1 cellular context compared by ENCODE assay signal in the genomic region with DNA sequence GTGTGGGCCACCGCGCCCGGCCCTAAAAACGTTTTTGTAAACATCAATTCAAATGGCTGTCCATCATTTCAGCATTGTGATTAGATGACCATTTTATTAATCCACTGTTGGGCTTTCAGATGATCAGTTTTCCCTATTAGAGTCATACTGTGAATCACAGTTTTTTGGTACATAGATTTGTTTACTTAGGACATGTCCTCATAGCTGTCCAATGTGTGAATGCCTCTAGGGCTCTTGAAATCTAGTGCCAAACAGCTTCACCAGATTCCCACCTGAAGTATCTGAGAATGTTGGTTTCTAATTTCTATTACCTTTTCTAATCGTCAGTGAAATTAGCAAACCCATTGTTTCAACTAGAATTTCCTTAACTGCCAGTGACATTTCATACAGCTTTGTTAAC.
TF ChIP-seq lines count a peak whose summit lies in the region.

No MANE protein-coding gene starts in this region.

TF ChIP-seq in HepG2, 621 proteins besides CTCF, POLR2A, EP300 and RAD21 (continued from another document):
- TF ChIP-seq TFAP4 (IDR thresholded peaks at IDR 0.05; ENCODE audit: borderline replicate concordance, low read depth) (no peak), ZNF136 (CRISPR knock-in tag; IDR thresholded peaks at IDR 0.05; ENCODE audit: low read depth) (no peak), CENPBD1 (CRISPR knock-in tag; IDR thresholded peaks at IDR 0.05; ENCODE audit: borderline replicate concordance, low read depth) (no peak), ZNF207 (IDR thresholded peaks at IDR 0.05; ENCODE audit: borderline replicate concordance) (no peak), SP2 (CRISPR knock-in tag; IDR thresholded peaks at IDR 0.05) (no peak), ZBTB34 (CRISPR knock-in tag; IDR thresholded peaks at IDR 0.05) (no peak), TFE3 (CRISPR knock-in tag; IDR thresholded peaks at IDR 0.05) (no peak), ZNF367 (CRISPR knock-in tag; IDR thresholded peaks at IDR 0.05; ENCODE audit: borderline replicate concordance) (no peak)
- TF ChIP-seq, protein P1, sequence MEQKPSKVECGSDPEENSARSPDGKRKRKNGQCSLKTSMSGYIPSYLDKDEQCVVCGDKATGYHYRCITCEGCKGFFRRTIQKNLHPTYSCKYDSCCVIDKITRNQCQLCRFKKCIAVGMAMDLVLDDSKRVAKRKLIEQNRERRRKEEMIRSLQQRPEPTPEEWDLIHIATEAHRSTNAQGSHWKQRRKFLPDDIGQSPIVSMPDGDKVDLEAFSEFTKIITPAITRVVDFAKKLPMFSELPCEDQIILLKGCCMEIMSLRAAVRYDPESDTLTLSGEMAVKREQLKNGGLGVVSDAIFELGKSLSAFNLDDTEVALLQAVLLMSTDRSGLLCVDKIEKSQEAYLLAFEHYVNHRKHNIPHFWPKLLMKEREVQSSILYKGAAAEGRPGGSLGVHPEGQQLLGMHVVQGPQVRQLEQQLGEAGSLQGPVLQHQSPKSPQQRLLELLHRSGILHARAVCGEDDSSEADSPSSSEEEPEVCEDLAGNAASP (CRISPR knock-in tag; IDR thresholded peaks at IDR 0.05; ENCODE audit: borderline replicate concordance) = no peak
